ENCODE assay signal across 11 cellular contexts in the genomic region with DNA sequence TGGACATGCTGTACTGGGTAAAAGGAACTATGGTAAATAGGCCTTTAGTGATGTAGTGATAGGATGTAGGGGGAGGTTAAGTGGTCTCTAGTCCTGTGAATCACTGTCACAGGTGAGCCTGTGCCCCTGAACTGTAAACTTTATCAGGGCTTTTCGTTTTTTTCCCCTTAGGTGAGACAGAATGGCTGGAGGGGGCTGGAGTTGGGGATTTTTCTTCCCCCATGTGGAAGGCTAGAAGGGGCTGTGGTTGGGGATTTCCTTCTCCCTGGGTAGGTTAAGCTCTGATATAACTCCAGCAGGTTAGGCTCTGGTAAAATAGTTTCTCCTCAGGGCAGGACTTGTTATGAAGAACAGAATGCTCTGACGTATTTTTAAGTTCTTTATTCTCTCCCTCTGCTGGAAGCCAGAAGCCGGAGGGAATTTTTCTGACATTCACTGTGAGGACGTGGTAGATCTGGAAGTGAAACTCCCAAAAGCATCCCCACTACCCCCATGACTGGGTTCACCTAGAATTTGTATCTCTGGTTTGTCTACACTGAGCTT. TPM values are rescaled to one million over a fixed set of nuclear protein-coding genes. Genes with fewer than 3 reads are reported as not detected.
DNase-seq lines count a peak whose midpoint lies in the region; ATAC-seq lines count a peak whose summit lies in the region.
"Had no signal": no experiment of that assay in that cellular context is flagged by ENCODE, and none has a peak within 500 bp of the region (broad histone marks: within the 10 kb centered on the region; RNA-seq: fewer than 3 reads in every experiment).

No MANE protein-coding gene starts in this region.

- intact Hi-C loops in dendritic cell treated with granulocyte-macrophage colony-stimulating factor and Interleukin-4, amounts not matched to agents 40 ng/mL and 50 ng/mL, for 4 days (cut with micrococcal nuclease) = loop anchor here (5.0 kb wide), 1 partner anchor 58 kb away; no protein-coding TSS in a partner anchor

- DNase-seq in cerebellum (ENCODE audit: low spot score) (no peak), islet precursor cell (no peak), SIG-M5 (lab: John Stamatoyannopoulos, UW) (no peak)
- no peak for DNase-seq in stimulated activated CD4-positive, alpha-beta T cell treated with anti-CD3 and anti-CD28 coated beads, Interleukin-4, amount 100 ng/mL, for 24 hours
- DNase-seq: activated CD4-positive, alpha-beta T cell treated with anti-CD3 and anti-CD28 coated beads for 1 hour; NCI-H510A; SHP77 treated with DMSO at 0.1 percent for 48 hours had no signal

- no peak overlapping the region for H3K4me3 Mint-ChIP-seq in dendritic cell treated with granulocyte-macrophage colony-stimulating factor and Interleukin-4, amounts not matched to agents 40 ng/mL and 50 ng/mL, for 4 days

- peaks cover 40% of the 10 kb centered on the region for H3K4me1 Mint-ChIP-seq in dendritic cell treated with granulocyte-macrophage colony-stimulating factor and Interleukin-4, amounts not matched to agents 40 ng/mL and 50 ng/mL, for 4 days (ENCODE audit: low read depth)

- H3K9me3 Mint-ChIP-seq in dendritic cell treated with granulocyte-macrophage colony-stimulating factor and Interleukin-4, amounts not matched to agents 40 ng/mL and 50 ng/mL, for 4 days = peaks cover 12% of the 10 kb centered on the region

- ATAC-seq in GM18511 (IDR thresholded peaks at IDR 0.05; ENCODE audit: unreplicated experiment) (peak; percentile 75), GM21423 (IDR thresholded peaks at IDR 0.05; ENCODE audit: unreplicated experiment) (peak; percentile 69), HG03064 (IDR thresholded peaks at IDR 0.05; ENCODE audit: low read depth, unreplicated experiment) (peak; percentile 57)

- H3K36me3 Mint-ChIP-seq in dendritic cell treated with granulocyte-macrophage colony-stimulating factor and Interleukin-4, amounts not matched to agents 40 ng/mL and 50 ng/mL, for 4 days (ENCODE audit: low read depth) = peaks cover 86% of the 10 kb centered on the region

- no peaks in the 10 kb centered on the region for H3K27me3 Mint-ChIP-seq in dendritic cell treated with granulocyte-macrophage colony-stimulating factor and Interleukin-4, amounts not matched to agents 40 ng/mL and 50 ng/mL, for 4 days

- H3K27ac Mint-ChIP-seq in dendritic cell treated with granulocyte-macrophage colony-stimulating factor and Interleukin-4, amounts not matched to agents 40 ng/mL and 50 ng/mL, for 4 days = peak overlapping the region; percentile 69

RNA-seq across cellular contexts. Expression of a gene that starts 28.5 kb away (rescaled TPM):
- 39.3 TPM for total RNA-seq in cerebellum

RNA-seq across cellular contexts. Expression of a gene that starts 39.7 kb away (rescaled TPM):
- total RNA-seq in cerebellum = 109 TPM
